In the genomic region with DNA sequence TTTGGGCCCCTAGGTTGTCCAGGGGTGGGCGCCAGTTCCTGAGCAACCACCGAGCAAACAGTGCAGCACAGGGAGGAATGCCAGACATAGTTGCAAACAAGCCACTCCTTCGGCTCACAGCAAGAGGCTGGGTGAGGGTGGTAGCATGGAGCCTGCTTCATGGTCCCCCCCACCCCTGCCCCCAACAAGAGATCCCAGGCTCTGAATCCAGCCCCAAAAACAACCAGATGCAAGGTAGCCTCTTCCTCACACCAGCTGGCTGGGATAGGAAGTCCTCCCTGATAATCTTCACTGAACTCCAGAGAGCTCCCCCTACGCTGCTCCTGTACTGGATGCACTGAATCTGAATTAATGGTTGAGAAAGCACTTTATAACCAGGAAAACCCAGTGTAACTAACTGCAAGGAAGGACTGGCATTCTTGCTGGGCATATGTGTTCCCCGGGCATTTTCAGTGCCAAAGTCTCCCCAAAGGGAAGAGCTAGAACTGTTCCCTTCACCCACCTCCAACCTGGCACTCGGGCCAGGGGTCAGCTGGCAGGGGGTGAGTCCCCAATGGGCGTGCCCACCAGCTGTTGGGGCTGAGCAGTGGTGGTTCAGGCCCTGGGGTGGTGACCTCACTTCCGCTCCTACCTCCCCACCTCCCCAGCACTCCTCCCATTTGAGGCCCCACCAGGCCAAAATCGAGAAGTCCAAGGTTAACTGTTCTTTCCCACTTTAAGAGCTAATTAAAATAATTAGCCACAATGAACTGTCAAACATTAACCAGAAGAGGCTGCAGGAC, we compare ENCODE assay signal across 1 cellular context.
TF ChIP-seq lines count a peak whose summit lies in the region.

No MANE protein-coding gene starts in this region.

TF ChIP-seq in K562, 482 proteins besides CTCF, POLR2A, EP300 and RAD21 (continued from another document):
- TF ChIP-seq, protein P1, sequence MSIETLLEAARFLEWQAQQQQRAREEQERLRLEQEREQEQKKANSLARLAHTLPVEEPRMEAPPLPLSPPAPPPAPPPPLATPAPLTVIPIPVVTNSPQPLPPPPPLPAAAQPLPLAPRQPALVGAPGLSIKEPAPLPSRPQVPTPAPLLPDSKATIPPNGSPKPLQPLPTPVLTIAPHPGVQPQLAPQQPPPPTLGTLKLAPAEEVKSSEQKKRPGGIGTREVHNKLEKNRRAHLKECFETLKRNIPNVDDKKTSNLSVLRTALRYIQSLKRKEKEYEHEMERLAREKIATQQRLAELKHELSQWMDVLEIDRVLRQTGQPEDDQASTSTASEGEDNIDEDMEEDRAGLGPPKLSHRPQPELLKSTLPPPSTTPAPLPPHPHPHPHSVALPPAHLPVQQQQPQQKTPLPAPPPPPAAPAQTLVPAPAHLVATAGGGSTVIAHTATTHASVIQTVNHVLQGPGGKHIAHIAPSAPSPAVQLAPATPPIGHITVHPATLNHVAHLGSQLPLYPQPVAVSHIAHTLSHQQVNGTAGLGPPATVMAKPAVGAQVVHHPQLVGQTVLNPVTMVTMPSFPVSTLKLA (conservative IDR thresholded peaks at IDR 0.05), result peak in 1 of 2 experiments; percentile 30; a peak in 1 of 4 replicates
- no peak for TF ChIP-seq ZNF785 (CRISPR knock-in tag; IDR thresholded peaks at IDR 0.05)
- no peak for TF ChIP-seq CHCHD3 (CRISPR knock-in tag; IDR thresholded peaks at IDR 0.05)
- TF ChIP-seq MTA1 (IDR thresholded peaks at IDR 0.05; ENCODE audit: borderline replicate concordance), result no peak
- TF ChIP-seq, protein P2, sequence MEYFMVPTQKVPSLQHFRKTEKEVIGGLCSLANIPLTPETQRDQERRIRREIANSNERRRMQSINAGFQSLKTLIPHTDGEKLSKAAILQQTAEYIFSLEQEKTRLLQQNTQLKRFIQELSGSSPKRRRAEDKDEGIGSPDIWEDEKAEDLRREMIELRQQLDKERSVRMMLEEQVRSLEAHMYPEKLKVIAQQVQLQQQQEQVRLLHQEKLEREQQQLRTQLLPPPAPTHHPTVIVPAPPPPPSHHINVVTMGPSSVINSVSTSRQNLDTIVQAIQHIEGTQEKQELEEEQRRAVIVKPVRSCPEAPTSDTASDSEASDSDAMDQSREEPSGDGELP (CRISPR knock-in tag; IDR thresholded peaks at IDR 0.05; ENCODE audit: borderline replicate concordance), result peak; percentile 97
- TF ChIP-seq, protein P3, sequence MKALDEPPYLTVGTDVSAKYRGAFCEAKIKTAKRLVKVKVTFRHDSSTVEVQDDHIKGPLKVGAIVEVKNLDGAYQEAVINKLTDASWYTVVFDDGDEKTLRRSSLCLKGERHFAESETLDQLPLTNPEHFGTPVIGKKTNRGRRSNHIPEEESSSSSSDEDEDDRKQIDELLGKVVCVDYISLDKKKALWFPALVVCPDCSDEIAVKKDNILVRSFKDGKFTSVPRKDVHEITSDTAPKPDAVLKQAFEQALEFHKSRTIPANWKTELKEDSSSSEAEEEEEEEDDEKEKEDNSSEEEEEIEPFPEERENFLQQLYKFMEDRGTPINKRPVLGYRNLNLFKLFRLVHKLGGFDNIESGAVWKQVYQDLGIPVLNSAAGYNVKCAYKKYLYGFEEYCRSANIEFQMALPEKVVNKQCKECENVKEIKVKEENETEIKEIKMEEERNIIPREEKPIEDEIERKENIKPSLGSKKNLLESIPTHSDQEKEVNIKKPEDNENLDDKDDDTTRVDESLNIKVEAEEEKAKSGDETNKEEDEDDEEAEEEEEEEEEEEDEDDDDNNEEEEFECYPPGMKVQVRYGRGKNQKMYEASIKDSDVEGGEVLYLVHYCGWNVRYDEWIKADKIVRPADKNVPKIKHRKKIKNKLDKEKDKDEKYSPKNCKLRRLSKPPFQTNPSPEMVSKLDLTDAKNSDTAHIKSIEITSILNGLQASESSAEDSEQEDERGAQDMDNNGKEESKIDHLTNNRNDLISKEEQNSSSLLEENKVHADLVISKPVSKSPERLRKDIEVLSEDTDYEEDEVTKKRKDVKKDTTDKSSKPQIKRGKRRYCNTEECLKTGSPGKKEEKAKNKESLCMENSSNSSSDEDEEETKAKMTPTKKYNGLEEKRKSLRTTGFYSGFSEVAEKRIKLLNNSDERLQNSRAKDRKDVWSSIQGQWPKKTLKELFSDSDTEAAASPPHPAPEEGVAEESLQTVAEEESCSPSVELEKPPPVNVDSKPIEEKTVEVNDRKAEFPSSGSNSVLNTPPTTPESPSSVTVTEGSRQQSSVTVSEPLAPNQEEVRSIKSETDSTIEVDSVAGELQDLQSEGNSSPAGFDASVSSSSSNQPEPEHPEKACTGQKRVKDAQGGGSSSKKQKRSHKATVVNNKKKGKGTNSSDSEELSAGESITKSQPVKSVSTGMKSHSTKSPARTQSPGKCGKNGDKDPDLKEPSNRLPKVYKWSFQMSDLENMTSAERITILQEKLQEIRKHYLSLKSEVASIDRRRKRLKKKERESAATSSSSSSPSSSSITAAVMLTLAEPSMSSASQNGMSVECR (CRISPR knock-in tag; IDR thresholded peaks at IDR 0.05), result peak; percentile 43; the same call in 1 of the 2 replicates
- TF ChIP-seq, protein P4, sequence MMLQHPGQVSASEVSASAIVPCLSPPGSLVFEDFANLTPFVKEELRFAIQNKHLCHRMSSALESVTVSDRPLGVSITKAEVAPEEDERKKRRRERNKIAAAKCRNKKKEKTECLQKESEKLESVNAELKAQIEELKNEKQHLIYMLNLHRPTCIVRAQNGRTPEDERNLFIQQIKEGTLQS (IDR thresholded peaks at IDR 0.05), result peak; percentile 63
- TF ChIP-seq, protein P4 (CRISPR knock-in tag; conservative IDR thresholded peaks at IDR 0.05), result no peak
- no peak for TF ChIP-seq DPF2 (IDR thresholded peaks at IDR 0.05)
- no peak for TF ChIP-seq MAFF (IDR thresholded peaks at IDR 0.05; ENCODE audit: low read length)
- TF ChIP-seq NELFE (IDR thresholded peaks at IDR 0.05; ENCODE audit: insufficient read depth, insufficient read length), result no peak
- TF ChIP-seq, protein P5, sequence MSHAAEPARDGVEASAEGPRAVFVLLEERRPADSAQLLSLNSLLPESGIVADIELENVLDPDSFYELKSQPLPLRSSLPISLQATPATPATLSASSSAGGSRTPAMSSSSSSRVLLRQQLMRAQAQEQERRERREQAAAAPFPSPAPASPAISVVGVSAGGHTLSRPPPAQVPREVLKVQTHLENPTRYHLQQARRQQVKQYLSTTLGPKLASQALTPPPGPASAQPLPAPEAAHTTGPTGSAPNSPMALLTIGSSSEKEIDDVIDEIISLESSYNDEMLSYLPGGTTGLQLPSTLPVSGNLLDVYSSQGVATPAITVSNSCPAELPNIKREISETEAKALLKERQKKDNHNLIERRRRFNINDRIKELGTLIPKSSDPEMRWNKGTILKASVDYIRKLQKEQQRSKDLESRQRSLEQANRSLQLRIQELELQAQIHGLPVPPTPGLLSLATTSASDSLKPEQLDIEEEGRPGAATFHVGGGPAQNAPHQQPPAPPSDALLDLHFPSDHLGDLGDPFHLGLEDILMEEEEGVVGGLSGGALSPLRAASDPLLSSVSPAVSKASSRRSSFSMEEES (CRISPR knock-in tag; IDR thresholded peaks at IDR 0.05), result no peak
- no peak for TF ChIP-seq BHLHE40 (IDR thresholded peaks at IDR 0.05; ENCODE audit: low read length)
